Comparison of ENCODE assay signal across 1 cellular context in the genomic region with DNA sequence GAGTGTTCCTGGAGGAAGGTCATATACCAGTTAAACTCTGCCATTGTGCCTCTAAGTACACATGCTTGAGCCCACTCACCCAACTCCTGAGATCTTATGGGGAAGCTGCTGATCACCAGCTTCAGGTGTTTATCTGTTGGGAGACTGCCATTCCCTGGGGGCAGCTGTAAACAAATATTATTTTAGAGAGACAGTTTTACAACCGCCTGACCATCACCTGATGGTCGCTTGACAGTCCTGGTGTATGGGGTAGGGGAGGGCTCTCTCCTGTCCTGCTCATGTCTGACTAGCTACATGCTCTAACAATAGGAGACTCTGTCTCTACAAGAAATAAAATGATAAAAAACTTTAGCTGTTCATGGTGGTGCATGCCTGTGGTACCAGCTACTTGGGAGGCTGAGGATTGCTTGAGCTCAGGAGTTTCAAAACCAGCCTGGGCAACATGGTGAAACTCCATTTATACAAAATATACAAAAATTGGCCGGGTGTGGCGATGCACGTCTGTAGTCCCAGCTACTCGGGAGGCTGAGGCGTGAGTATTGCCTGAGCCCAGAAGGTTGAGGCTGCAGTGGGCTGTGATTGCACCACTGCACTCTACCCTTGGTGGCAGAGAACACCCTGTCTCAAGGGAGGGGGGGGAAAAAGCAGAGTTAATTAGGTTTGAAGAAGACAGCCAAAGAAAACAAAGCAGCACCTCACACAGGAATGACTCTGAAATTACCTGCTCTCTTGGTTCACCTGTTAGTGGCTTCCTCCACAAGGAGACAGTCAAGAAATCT.
TF ChIP-seq lines count a peak whose summit lies in the region.

No MANE protein-coding gene starts in this region.

TF ChIP-seq in IMR-90, 13 proteins besides CTCF, POLR2A, EP300 and RAD21 (continued from another document):
- TF ChIP-seq, protein P1, sequence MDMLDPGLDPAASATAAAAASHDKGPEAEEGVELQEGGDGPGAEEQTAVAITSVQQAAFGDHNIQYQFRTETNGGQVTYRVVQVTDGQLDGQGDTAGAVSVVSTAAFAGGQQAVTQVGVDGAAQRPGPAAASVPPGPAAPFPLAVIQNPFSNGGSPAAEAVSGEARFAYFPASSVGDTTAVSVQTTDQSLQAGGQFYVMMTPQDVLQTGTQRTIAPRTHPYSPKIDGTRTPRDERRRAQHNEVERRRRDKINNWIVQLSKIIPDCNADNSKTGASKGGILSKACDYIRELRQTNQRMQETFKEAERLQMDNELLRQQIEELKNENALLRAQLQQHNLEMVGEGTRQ (IDR thresholded peaks at IDR 0.05; ENCODE audit: low read depth, low read length): no peak
- TF ChIP-seq MXI1 (IDR thresholded peaks at IDR 0.05; ENCODE audit: borderline replicate concordance, low read depth, low read length): no peak
- no peak for TF ChIP-seq NFE2L2 (IDR thresholded peaks at IDR 0.05; ENCODE audit: low read depth, low read length)
